14 cellular contexts compared by ENCODE assay signal in the genomic region with DNA sequence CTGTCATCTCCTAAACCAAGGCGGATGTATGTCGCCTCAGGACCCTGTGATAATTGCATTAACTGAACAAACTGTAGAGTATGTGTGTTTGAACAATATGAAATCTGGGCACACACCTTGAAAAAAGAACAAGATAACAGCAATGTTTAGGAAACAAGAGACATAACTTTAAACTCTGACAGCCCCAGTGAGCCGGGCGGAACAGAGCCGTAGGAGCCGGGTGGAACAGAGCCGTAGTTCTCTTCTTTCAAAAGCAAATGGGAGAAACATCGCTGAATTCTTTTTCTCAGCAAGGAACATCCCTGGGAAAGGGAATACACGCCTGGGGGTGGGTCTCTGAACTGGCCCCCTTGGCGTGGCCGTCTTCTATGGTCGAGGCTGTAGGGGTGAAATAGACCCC.
"Had no signal": no experiment of that assay in that cellular context is flagged by ENCODE, and none has a peak within 500 bp of the region (broad histone marks: within the 10 kb centered on the region; RNA-seq: fewer than 3 reads in every experiment).

No MANE protein-coding gene starts in this region.

- H3K27ac ChIP-seq: ascending aorta, dorsolateral prefrontal cortex, esophagus muscularis mucosa, sigmoid colon, stomach had no signal

- H3K27me3 ChIP-seq: ascending aorta had no signal

- H3K4me1 ChIP-seq: ascending aorta, esophagus muscularis mucosa, sigmoid colon, stomach had no signal

- DNase-seq: activated CD4-positive, alpha-beta T cell treated with anti-CD3 and anti-CD28 coated beads for 48 hours; activated CD8-positive, alpha-beta memory T cell treated with anti-CD3 and anti-CD28 coated beads, Interleukin-2, amount 50 U/mL, for 48 hours; activated CD8-positive, alpha-beta T cell treated with anti-CD3 and anti-CD28 coated beads, Interleukin-2, amount 10 ng/mL, durations not matched to agents 7 days and 5 days; activated naive CD4-positive, alpha-beta T cell treated with Interleukin-2 at 50 U/mL for 16 hours; activated naive CD8-positive, alpha-beta T cell treated with anti-CD3 and anti-CD28 coated beads, Interleukin-2, amount 50 U/mL, for 24 hours; dorsolateral prefrontal cortex; glutamatergic neuron; sigmoid colon; stimulated activated CD4-positive, alpha-beta T cell treated with anti-CD3 and anti-CD28 coated beads, Interleukin-12 subunit alpha, Interleukin-12 subunit beta, amount 100 ng/mL, for 4 hours; stomach had no signal

- H3K4me3 ChIP-seq: ascending aorta, dorsolateral prefrontal cortex, esophagus muscularis mucosa, sigmoid colon, stomach had no signal

- H3K9me3 ChIP-seq: ascending aorta, esophagus muscularis mucosa, sigmoid colon had no signal

- FAIRE-seq: endometrium, islet of Langerhans had no signal

- H3K36me3 ChIP-seq: ascending aorta, esophagus muscularis mucosa, sigmoid colon, stomach had no signal
